ENCODE assay signal across 8 cellular contexts in the genomic region with DNA sequence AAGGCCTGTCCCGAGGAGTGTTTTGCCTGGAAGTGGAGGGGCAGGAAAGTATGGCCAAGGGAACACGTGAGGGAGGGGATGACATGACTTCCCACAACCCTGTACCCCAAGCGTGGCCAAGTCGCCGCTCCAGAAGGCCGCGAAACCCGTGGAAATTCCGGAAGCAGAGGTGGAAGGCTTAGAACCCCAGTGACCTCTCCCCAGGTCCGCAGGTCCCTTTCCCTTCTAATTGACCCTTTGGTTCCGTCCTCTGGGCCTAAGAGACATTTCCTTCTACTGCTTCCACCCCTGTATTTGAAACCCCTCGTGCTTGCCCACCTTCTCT. TPM values are rescaled to one million over a fixed set of nuclear protein-coding genes. Genes with fewer than 3 reads are reported as not detected.
DNase-seq lines count a peak whose midpoint lies in the region; ATAC-seq and TF ChIP-seq lines count a peak whose summit lies in the region.

No MANE protein-coding gene starts in this region.

- no peaks in the 10 kb centered on the region for H3K9me2 ChIP-seq in Karpas-422 (replicated peaks; ENCODE audit: insufficient read depth, low read length)

- H3K4me3 ChIP-seq in AG04449 (ENCODE audit: low read depth, low read length), result peak overlapping the region; percentile 64
- peak overlapping the region; percentile 98 for H3K4me3 ChIP-seq in Karpas-422 (ENCODE audit: low read length)
- H3K4me3 ChIP-seq in colonic mucosa, result peak overlapping the region; percentile 99

- peaks cover 0 to 8% (median 2%) of the 10 kb centered on the region in 9 donors for H3K9me3 Mint-ChIP-seq in naive thymus-derived CD8-positive, alpha-beta T cell

- DNase-seq in AG04449 (ENCODE audit: low read depth, low spot score) (no peak), Karpas-422 (no peak), colonic mucosa (no peak), iPS-NIHi7 (ENCODE audit: extremely low spot score) (no peak)
- no peak for DNase-seq in naive thymus-derived CD8-positive, alpha-beta T cell
- DNase-seq in stimulated activated CD4-positive, alpha-beta T cell treated with anti-CD3 and anti-CD28 coated beads, Interleukin-1b, Interleukin-23, amount 100 ng/mL, for 48 hours, result no peak

- H3K27me3 Mint-ChIP-seq in naive thymus-derived CD8-positive, alpha-beta T cell, result peaks cover 0 to 5% (median 0%) of the 10 kb centered on the region in 5 donors

- H3K4me1 ChIP-seq in Karpas-422 (ENCODE audit: low read length) (peaks cover 39% of the 10 kb centered on the region), colonic mucosa (peaks cover 18% of the 10 kb centered on the region)

- H3K4me3 Mint-ChIP-seq in naive thymus-derived CD8-positive, alpha-beta T cell, result peak overlapping the region in 9 of 10 donors; percentile 63 to 86 (median 73)

- peaks cover 7 to 32% (median 14%) of the 10 kb centered on the region in 4 donors for H3K4me1 Mint-ChIP-seq in naive thymus-derived CD8-positive, alpha-beta T cell

- intact Hi-C loops in colonic mucosa (cut with DNase I), result loop anchor here (5.0 kb wide), 2 partner anchors 55 to 140 kb away; partner anchors contain the start of genes C15orf40 and HDGFL3

- CTCF ChIA-PET in AG04449 (lab: Yijun Ruan, JAX), result interaction anchor here (0.9 to 1.2 kb wide), 3 partner anchors 11 to 59 kb away, joined by 3 read pairs; no protein-coding TSS in a partner anchor

- peak overlapping the region; percentile 79 for H2AFZ ChIP-seq in Karpas-422 (ENCODE audit: low read length)

- no peak for TF ChIP-seq CTCF in AG04449 (IDR thresholded peaks at IDR 0.05; ENCODE audit: insufficient read depth, low read length, missing control alignments)
- no peak for TF ChIP-seq CTCF in colonic mucosa (IDR thresholded peaks at IDR 0.05)

- peaks cover 11% of the 10 kb centered on the region for H3K9me3 ChIP-seq in Karpas-422 (ENCODE audit: low read length)
- H3K9me3 ChIP-seq in colonic mucosa, result no peaks in the 10 kb centered on the region

- POLR2A ChIA-PET in AG04449 (lab: Yijun Ruan, JAX), result interaction anchor here (0.8 to 1.4 kb wide), 6 partner anchors 27 to 143 kb away, joined by 3 to 6 read pairs (median 4); partner anchors contain the start of genes HDGFL3 and TM6SF1
- POLR2A ChIA-PET in naive thymus-derived CD8-positive, alpha-beta T cell (lab: Charles Lee), result interaction anchor here (0.8 to 2.2 kb wide), 7 partner anchors 10 to 528 kb away, joined by 3 to 20 read pairs (median 6); partner anchors contain the start of genes C15orf40 and RPS17

- no peak for ATAC-seq in naive thymus-derived CD8-positive, alpha-beta T cell
- ATAC-seq in GM21723 (IDR thresholded peaks at IDR 0.05; ENCODE audit: unreplicated experiment) (no peak), GM21367 (IDR thresholded peaks at IDR 0.05; ENCODE audit: unreplicated experiment) (no peak)

- H3K27ac Mint-ChIP-seq in naive thymus-derived CD8-positive, alpha-beta T cell, result peak overlapping the region in 9 of 10 donors; percentile 64 to 92 (median 80)

- peak overlapping the region; percentile 50 for H3K27ac ChIP-seq in Karpas-422 (ENCODE audit: low read length)
- H3K27ac ChIP-seq in colonic mucosa, result peak overlapping the region; percentile 97

- peaks cover 47% of the 10 kb centered on the region for H3K79me2 ChIP-seq in Karpas-422 (ENCODE audit: low read length)

- peaks cover 0 to 6% (median 2%) of the 10 kb centered on the region in 3 donors for H3K36me3 Mint-ChIP-seq in naive thymus-derived CD8-positive, alpha-beta T cell

- H3K27me3 ChIP-seq in Karpas-422 (ENCODE audit: low read length) (no peaks in the 10 kb centered on the region), colonic mucosa (no peaks in the 10 kb centered on the region)

- H3K36me3 ChIP-seq in Karpas-422 (ENCODE audit: insufficient read depth, low read length) (peaks cover 29% of the 10 kb centered on the region), colonic mucosa (no peaks in the 10 kb centered on the region)

- H3K4me2 ChIP-seq in Karpas-422 (ENCODE audit: low read depth, low read length, poor library complexity, severe bottlenecking), result peak overlapping the region; percentile 84

- peaks cover 37% of the 10 kb centered on the region for H4K20me1 ChIP-seq in Karpas-422 (ENCODE audit: insufficient read depth, low read depth, low read length)

- H3K9ac ChIP-seq in Karpas-422 (ENCODE audit: low read length) (peak overlapping the region; percentile 74), colonic mucosa (ENCODE audit: low read depth in 2 of 2, low read length in 2 of 2) (peak overlapping the region; percentile 1 to 91)

RNA-seq across cellular contexts. Expression of gene BTBD1, which starts 0.5 kb away (rescaled TPM):
- 113 and 140 TPM in 2 replicates for total RNA-seq in Karpas-422 (2014; rRNA removed; shearing (Covaris generic); ENCODE audit: low replicate concordance)
- 10 to 100 TPM; 56.7 to 63.6 TPM for total RNA-seq in colonic mucosa
- 10 to 100 TPM; 42.9 to 43.3 TPM for total RNA-seq in naive thymus-derived CD8-positive, alpha-beta T cell
- 10 to 100 TPM; 36.0 to 40.6 (median 37.0) TPM for polyA plus RNA-seq in naive thymus-derived CD8-positive, alpha-beta T cell

RNA-seq across cellular contexts. Expression of gene TM6SF1, which starts 39.8 kb away (rescaled TPM):
- not detected in 2 replicates for total RNA-seq in Karpas-422 (2014; rRNA removed; shearing (Covaris generic); ENCODE audit: low replicate concordance)
- 1 to 10 TPM in 1 of 2 donors, under 1 TPM in 1; 0.62 to 1.5 TPM for total RNA-seq in colonic mucosa
- total RNA-seq in naive thymus-derived CD8-positive, alpha-beta T cell, result under 1 TPM; 0.34 to 0.58 TPM
- under 1 TPM in 2 of 3 donors, not detected in 1; 0.13 to 0.68 TPM for polyA plus RNA-seq in naive thymus-derived CD8-positive, alpha-beta T cell

RNA-seq across cellular contexts. Expression of gene C15orf40, which starts 56.2 kb away (rescaled TPM):
- 30.4 and 43.9 TPM in 2 replicates for total RNA-seq in Karpas-422 (2014; rRNA removed; shearing (Covaris generic); ENCODE audit: low replicate concordance)
- 10 to 100 TPM; 19.0 to 22.7 TPM for total RNA-seq in colonic mucosa
- total RNA-seq in naive thymus-derived CD8-positive, alpha-beta T cell, result 10 to 100 TPM; 48.4 to 49.9 TPM
- 10 to 100 TPM; 56.2 to 87.5 (median 67.8) TPM for polyA plus RNA-seq in naive thymus-derived CD8-positive, alpha-beta T cell
